10 cellular contexts compared by ENCODE assay signal in genomic region chr13:110371550-110372465, GRCh38.
DNase-seq lines count a peak whose midpoint lies in the region; ATAC-seq and TF ChIP-seq lines count a peak whose summit lies in the region.
"Had no signal": no experiment of that assay in that cellular context is flagged by ENCODE, and none has a peak within 500 bp of the region (broad histone marks: within the 10 kb centered on the region; RNA-seq: fewer than 3 reads in every experiment).

No MANE protein-coding gene starts in this region.

- ATAC-seq in GM18868 (IDR thresholded peaks at IDR 0.05; ENCODE audit: unreplicated experiment): peak; percentile 55
- ATAC-seq in HG02938 (IDR thresholded peaks at IDR 0.05; ENCODE audit: unreplicated experiment): peak; percentile 74
- ATAC-seq in psoas muscle: peak in 1 of 4 donors; percentile 37
- ATAC-seq: Panc1 had no signal

- peak overlapping the region; percentile 83 to 84 for H3K27ac ChIP-seq in coronary artery
- H3K27ac ChIP-seq in psoas muscle: peak overlapping the region; percentile 7

- TF ChIP-seq CTCF in coronary artery (IDR thresholded peaks at IDR 0.05): no peak
- no peak for TF ChIP-seq CTCF in psoas muscle (IDR thresholded peaks at IDR 0.05)

- H3K4me3 ChIP-seq in coronary artery (peak overlapping the region; percentile 53), psoas muscle (no peak overlapping the region)

- no peaks in the 10 kb centered on the region for H3K36me3 ChIP-seq in psoas muscle (ENCODE audit: insufficient read depth in 1 of 2, low read depth in 1 of 2)

- peaks cover 10% of the 10 kb centered on the region for H3K4me1 ChIP-seq in psoas muscle

- whole genome bisulfite sequencing in psoas muscle, 3 donors: 64 to 69% (median 65%) methylated on average over 20 of the region's 20 CpGs

- DNase-seq in coronary artery (ENCODE audit: low spot score): no peak
- no peak for DNase-seq in psoas muscle
- no peak for DNase-seq in nucleus accumbens (lab: John Stamatoyannopoulos, UW)
- DNase-seq in activated naive CD4-positive, alpha-beta T cell (lab: John Stamatoyannopoulos, UW): no peak
- DNase-seq in stimulated activated CD4-positive, alpha-beta T cell treated with anti-CD3 and anti-CD28 coated beads, Interleukin-4, amount 100 ng/mL, for 1 hour: no peak
- DNase-seq in NCI-H2029 (lab: John Stamatoyannopoulos, UW): no peak
- DNase-seq: effector memory CD4-positive, alpha-beta T cell had no signal

- H3K9me3 ChIP-seq in psoas muscle: no peaks in the 10 kb centered on the region

- peaks cover 0 to 6% (median 2%) of the 10 kb centered on the region in 3 donors for H3K27me3 ChIP-seq in psoas muscle (ENCODE audit: insufficient read depth in 3 of 3, low read length in 2 of 3)

- intact Hi-C loops in psoas muscle (cut with DNase I): no loop called here
